In genomic region chr7:73533742-73534141, GRCh38 we compare ENCODE assay signal across 15 cellular contexts.
"Had no signal": no experiment of that assay in that cellular context is flagged by ENCODE, and none has a peak within 500 bp of the region (broad histone marks: within the 10 kb centered on the region; RNA-seq: fewer than 3 reads in every experiment).

No MANE protein-coding gene starts in this region.

- H3K27me3 ChIP-seq: neural progenitor cell, ovary, thyroid gland, vagina had no signal

- H3K4me1 ChIP-seq: neural progenitor cell, thyroid gland, vagina had no signal

- H3K4me1 Mint-ChIP-seq: neural progenitor cell; stimulated activated effector memory CD8-positive, alpha-beta T cell treated with anti-CD3 and anti-CD28 coated beads, Interleukin-12 subunit alpha, Interleukin-12 subunit beta, amount 100 ng/mL, for 72 hours had no signal

- H3K4me3 Mint-ChIP-seq: activated naive CD4-positive, alpha-beta T cell treated with anti-CD3 and anti-CD28 coated beads, Interleukin-2, amount 10 ng/mL, durations not matched to agents 7 days and 5 days; neural progenitor cell; stimulated activated effector memory CD8-positive, alpha-beta T cell treated with anti-CD3 and anti-CD28 coated beads, Interleukin-12 subunit alpha, Interleukin-12 subunit beta, amount 100 ng/mL, for 72 hours had no signal

- H3K9me3 Mint-ChIP-seq: activated naive CD4-positive, alpha-beta T cell treated with anti-CD3 and anti-CD28 coated beads, Interleukin-2, amount 10 ng/mL, durations not matched to agents 7 days and 5 days; activated T-helper 2 cell treated with anti-CD3 and anti-CD28 coated beads, Interferon-gamma antibody, Interleukin-2, Interleukin-4, amounts not matched to agents 10 μg/mL and 5 μg/mL and 100 μg/mL, durations not matched to agents 14 hours and 24 hours and 36 hours; neural progenitor cell; stimulated activated effector memory CD8-positive, alpha-beta T cell treated with anti-CD3 and anti-CD28 coated beads, Interleukin-12 subunit alpha, Interleukin-12 subunit beta, amount 100 ng/mL, for 72 hours had no signal

- H3K9ac ChIP-seq: neural progenitor cell had no signal

- H3K27ac ChIP-seq: neural progenitor cell, ovary, thyroid gland, vagina had no signal

- H3K4me3 ChIP-seq: neural progenitor cell, ovary, thyroid gland, vagina had no signal

- H3K36me3 ChIP-seq: neural progenitor cell, ovary had no signal

- ATAC-seq: esophagus mucosa; stimulated activated effector memory CD8-positive, alpha-beta T cell treated with anti-CD3 and anti-CD28 coated beads, Interleukin-12 subunit alpha, Interleukin-12 subunit beta, amount 100 ng/mL, for 72 hours had no signal

- H3K27ac Mint-ChIP-seq: activated naive CD4-positive, alpha-beta T cell treated with anti-CD3 and anti-CD28 coated beads, Interleukin-2, amount 10 ng/mL, durations not matched to agents 7 days and 5 days; activated T-helper 2 cell treated with anti-CD3 and anti-CD28 coated beads, Interferon-gamma antibody, Interleukin-2, Interleukin-4, amounts not matched to agents 10 μg/mL and 5 μg/mL and 100 μg/mL, durations not matched to agents 14 hours and 24 hours and 36 hours; neural progenitor cell; stimulated activated effector memory CD8-positive, alpha-beta T cell treated with anti-CD3 and anti-CD28 coated beads, Interleukin-12 subunit alpha, Interleukin-12 subunit beta, amount 100 ng/mL, for 72 hours had no signal

- H3K9me3 ChIP-seq: ovary, thyroid gland, vagina had no signal

- FAIRE-seq: colon, endometrium had no signal

- DNase-seq: activated CD4-positive, alpha-beta T cell treated with anti-CD3 and anti-CD28 coated beads, Interleukin-2, amount 50 U/mL, for 48 hours; activated naive CD4-positive, alpha-beta T cell treated with anti-CD3 and anti-CD28 coated beads, Interleukin-2, amount 10 ng/mL, durations not matched to agents 7 days and 5 days; activated T-cell treated with anti-CD3 and anti-CD28 coated beads, Interleukin-2, amount 50 U/mL, for 1 hour; islet precursor cell; ovary; stimulated activated CD4-positive, alpha-beta T cell treated with anti-CD3 and anti-CD28 coated beads, Interleukin-12 subunit alpha, Interleukin-12 subunit beta, amount 100 ng/mL, for 4 hours; stimulated activated CD4-positive, alpha-beta T cell treated with anti-CD3 and anti-CD28 coated beads, Interleukin-2, amount 100 ng/mL, for 24 hours; thyroid gland had no signal

- H3K27me3 Mint-ChIP-seq: activated naive CD4-positive, alpha-beta T cell treated with anti-CD3 and anti-CD28 coated beads, Interleukin-2, amount 10 ng/mL, durations not matched to agents 7 days and 5 days had no signal
